ENCODE assay signal across 1 cellular context in the genomic region with DNA sequence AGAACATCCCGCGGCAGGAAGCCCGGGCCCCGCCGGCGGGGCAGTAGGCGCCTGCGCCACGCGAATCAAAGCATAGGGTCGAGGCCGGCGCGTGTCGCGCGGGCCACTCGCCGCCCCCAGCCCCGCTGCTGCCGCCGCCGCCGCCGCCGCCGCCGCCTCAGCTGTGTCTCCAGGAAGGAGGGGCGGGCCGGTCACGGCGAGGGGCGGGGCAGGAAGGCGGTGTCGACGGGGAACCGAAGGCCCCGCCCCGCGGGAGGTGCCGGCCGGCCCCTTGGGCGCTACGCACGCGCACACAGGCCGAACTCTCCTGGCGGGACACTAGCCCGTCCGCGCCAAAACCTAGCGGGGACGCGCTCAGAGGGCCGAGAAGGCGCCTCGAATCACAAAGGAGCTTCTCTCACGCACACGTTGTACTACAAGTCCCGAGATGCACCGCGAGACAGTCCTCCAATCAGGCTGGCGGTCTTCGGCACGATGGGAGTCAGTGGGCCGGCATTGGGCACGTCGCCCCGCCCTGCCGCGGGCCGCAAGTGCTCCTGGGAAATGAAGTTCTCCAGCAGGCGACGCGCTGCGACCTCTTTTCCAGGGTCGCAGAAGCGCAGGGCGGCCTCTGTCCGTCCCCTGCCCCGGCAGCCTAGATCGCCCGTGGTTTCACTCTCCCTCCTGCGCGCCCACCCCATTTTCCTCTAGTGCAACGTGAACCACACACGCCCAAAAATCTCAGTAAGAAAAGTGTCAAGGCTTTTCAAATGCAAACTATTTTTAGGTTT.
A peak's percentile ranks its signal among the peaks of the same experiment; 100 is the strongest.
TF ChIP-seq lines count a peak whose summit lies in the region.

A gene (minus strand): TSS at position 171 of the 770 bp plus-strand sequence. CDS start 164 bp downstream, at position 7.

TF ChIP-seq in WTC11, 78 proteins besides CTCF, POLR2A, EP300 and RAD21 (continued from another document):
- TF ChIP-seq, protein P1, sequence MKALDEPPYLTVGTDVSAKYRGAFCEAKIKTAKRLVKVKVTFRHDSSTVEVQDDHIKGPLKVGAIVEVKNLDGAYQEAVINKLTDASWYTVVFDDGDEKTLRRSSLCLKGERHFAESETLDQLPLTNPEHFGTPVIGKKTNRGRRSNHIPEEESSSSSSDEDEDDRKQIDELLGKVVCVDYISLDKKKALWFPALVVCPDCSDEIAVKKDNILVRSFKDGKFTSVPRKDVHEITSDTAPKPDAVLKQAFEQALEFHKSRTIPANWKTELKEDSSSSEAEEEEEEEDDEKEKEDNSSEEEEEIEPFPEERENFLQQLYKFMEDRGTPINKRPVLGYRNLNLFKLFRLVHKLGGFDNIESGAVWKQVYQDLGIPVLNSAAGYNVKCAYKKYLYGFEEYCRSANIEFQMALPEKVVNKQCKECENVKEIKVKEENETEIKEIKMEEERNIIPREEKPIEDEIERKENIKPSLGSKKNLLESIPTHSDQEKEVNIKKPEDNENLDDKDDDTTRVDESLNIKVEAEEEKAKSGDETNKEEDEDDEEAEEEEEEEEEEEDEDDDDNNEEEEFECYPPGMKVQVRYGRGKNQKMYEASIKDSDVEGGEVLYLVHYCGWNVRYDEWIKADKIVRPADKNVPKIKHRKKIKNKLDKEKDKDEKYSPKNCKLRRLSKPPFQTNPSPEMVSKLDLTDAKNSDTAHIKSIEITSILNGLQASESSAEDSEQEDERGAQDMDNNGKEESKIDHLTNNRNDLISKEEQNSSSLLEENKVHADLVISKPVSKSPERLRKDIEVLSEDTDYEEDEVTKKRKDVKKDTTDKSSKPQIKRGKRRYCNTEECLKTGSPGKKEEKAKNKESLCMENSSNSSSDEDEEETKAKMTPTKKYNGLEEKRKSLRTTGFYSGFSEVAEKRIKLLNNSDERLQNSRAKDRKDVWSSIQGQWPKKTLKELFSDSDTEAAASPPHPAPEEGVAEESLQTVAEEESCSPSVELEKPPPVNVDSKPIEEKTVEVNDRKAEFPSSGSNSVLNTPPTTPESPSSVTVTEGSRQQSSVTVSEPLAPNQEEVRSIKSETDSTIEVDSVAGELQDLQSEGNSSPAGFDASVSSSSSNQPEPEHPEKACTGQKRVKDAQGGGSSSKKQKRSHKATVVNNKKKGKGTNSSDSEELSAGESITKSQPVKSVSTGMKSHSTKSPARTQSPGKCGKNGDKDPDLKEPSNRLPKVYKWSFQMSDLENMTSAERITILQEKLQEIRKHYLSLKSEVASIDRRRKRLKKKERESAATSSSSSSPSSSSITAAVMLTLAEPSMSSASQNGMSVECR (CRISPR knock-in tag; IDR thresholded peaks at IDR 0.05; ENCODE audit: borderline replicate concordance), result no peak; the same call in 1 of the 2 replicates
- TF ChIP-seq, protein P2, sequence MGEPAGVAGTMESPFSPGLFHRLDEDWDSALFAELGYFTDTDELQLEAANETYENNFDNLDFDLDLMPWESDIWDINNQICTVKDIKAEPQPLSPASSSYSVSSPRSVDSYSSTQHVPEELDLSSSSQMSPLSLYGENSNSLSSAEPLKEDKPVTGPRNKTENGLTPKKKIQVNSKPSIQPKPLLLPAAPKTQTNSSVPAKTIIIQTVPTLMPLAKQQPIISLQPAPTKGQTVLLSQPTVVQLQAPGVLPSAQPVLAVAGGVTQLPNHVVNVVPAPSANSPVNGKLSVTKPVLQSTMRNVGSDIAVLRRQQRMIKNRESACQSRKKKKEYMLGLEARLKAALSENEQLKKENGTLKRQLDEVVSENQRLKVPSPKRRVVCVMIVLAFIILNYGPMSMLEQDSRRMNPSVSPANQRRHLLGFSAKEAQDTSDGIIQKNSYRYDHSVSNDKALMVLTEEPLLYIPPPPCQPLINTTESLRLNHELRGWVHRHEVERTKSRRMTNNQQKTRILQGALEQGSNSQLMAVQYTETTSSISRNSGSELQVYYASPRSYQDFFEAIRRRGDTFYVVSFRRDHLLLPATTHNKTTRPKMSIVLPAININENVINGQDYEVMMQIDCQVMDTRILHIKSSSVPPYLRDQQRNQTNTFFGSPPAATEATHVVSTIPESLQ (CRISPR knock-in tag; IDR thresholded peaks at IDR 0.05), result no peak
- TF ChIP-seq, protein P3, sequence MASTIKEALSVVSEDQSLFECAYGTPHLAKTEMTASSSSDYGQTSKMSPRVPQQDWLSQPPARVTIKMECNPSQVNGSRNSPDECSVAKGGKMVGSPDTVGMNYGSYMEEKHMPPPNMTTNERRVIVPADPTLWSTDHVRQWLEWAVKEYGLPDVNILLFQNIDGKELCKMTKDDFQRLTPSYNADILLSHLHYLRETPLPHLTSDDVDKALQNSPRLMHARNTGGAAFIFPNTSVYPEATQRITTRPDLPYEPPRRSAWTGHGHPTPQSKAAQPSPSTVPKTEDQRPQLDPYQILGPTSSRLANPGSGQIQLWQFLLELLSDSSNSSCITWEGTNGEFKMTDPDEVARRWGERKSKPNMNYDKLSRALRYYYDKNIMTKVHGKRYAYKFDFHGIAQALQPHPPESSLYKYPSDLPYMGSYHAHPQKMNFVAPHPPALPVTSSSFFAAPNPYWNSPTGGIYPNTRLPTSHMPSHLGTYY (CRISPR knock-in tag; IDR thresholded peaks at IDR 0.05), result no peak
- TF ChIP-seq SP1 (CRISPR knock-in tag; conservative IDR thresholded peaks at IDR 0.05) (peak; percentile 97), ZNF232 (CRISPR knock-in tag; IDR thresholded peaks at IDR 0.05) (no peak), RELA (CRISPR knock-in tag; IDR thresholded peaks at IDR 0.05; ENCODE audit: borderline replicate concordance) (no peak), MXD4 (CRISPR knock-in tag; IDR thresholded peaks at IDR 0.05; ENCODE audit: borderline replicate concordance) (no peak), ETV6 (CRISPR knock-in tag; IDR thresholded peaks at IDR 0.05) (no peak)
- TF ChIP-seq, protein P4, sequence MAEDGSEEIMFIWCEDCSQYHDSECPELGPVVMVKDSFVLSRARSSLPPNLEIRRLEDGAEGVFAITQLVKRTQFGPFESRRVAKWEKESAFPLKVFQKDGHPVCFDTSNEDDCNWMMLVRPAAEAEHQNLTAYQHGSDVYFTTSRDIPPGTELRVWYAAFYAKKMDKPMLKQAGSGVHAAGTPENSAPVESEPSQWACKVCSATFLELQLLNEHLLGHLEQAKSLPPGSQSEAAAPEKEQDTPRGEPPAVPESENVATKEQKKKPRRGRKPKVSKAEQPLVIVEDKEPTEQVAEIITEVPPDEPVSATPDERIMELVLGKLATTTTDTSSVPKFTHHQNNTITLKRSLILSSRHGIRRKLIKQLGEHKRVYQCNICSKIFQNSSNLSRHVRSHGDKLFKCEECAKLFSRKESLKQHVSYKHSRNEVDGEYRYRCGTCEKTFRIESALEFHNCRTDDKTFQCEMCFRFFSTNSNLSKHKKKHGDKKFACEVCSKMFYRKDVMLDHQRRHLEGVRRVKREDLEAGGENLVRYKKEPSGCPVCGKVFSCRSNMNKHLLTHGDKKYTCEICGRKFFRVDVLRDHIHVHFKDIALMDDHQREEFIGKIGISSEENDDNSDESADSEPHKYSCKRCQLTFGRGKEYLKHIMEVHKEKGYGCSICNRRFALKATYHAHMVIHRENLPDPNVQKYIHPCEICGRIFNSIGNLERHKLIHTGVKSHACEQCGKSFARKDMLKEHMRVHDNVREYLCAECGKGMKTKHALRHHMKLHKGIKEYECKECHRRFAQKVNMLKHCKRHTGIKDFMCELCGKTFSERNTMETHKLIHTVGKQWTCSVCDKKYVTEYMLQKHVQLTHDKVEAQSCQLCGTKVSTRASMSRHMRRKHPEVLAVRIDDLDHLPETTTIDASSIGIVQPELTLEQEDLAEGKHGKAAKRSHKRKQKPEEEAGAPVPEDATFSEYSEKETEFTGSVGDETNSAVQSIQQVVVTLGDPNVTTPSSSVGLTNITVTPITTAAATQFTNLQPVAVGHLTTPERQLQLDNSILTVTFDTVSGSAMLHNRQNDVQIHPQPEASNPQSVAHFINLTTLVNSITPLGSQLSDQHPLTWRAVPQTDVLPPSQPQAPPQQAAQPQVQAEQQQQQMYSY (CRISPR knock-in tag; IDR thresholded peaks at IDR 0.05), result no peak
- TF ChIP-seq, protein P5, sequence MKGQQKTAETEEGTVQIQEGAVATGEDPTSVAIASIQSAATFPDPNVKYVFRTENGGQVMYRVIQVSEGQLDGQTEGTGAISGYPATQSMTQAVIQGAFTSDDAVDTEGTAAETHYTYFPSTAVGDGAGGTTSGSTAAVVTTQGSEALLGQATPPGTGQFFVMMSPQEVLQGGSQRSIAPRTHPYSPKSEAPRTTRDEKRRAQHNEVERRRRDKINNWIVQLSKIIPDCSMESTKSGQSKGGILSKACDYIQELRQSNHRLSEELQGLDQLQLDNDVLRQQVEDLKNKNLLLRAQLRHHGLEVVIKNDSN (CRISPR knock-in tag; IDR thresholded peaks at IDR 0.05), result peak; percentile 87
- TF ChIP-seq, protein P6, sequence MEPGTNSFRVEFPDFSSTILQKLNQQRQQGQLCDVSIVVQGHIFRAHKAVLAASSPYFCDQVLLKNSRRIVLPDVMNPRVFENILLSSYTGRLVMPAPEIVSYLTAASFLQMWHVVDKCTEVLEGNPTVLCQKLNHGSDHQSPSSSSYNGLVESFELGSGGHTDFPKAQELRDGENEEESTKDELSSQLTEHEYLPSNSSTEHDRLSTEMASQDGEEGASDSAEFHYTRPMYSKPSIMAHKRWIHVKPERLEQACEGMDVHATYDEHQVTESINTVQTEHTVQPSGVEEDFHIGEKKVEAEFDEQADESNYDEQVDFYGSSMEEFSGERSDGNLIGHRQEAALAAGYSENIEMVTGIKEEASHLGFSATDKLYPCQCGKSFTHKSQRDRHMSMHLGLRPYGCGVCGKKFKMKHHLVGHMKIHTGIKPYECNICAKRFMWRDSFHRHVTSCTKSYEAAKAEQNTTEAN (CRISPR knock-in tag; IDR thresholded peaks at IDR 0.05), result no peak
